15 cellular contexts compared by ENCODE assay signal in genomic region chr17:38796451-38796850, GRCh38. TPM values are rescaled to one million over a fixed set of nuclear protein-coding genes. Genes with fewer than 3 reads are reported as not detected.
DNase-seq lines count a peak whose midpoint lies in the region; ATAC-seq and TF ChIP-seq lines count a peak whose summit lies in the region.
"Had no signal": no experiment of that assay in that cellular context is flagged by ENCODE, and none has a peak within 500 bp of the region (broad histone marks: within the 10 kb centered on the region; RNA-seq: fewer than 3 reads in every experiment).

No MANE protein-coding gene starts in this region.

- H3K9me2 ChIP-seq in OCI-LY7 (ENCODE audit: insufficient read depth, low read length) = no peaks in the 10 kb centered on the region

- H3K4me1 Mint-ChIP-seq in CD4-positive, alpha-beta T cell (ENCODE audit: low read depth) = peaks cover 53% of the 10 kb centered on the region
- H3K4me1 Mint-ChIP-seq in naive thymus-derived CD4-positive, alpha-beta T cell = peaks cover 41 to 66% (median 55%) of the 10 kb centered on the region in 7 donors

- no peaks in the 10 kb centered on the region for H3K27me3 ChIP-seq in CD4-positive, alpha-beta T cell (ENCODE audit: control insufficient read depth, insufficient read depth, low read length)
- H3K27me3 ChIP-seq in naive thymus-derived CD4-positive, alpha-beta T cell (ENCODE audit: control insufficient read depth in 2 of 2, insufficient read depth in 2 of 2, low read length in 2 of 2) = no peaks in the 10 kb centered on the region
- H3K27me3 ChIP-seq: BE2C had no signal

- peak overlapping the region; percentile 98; the same call in 1 of the 2 replicates for H3K4me2 ChIP-seq in OCI-LY7 (ENCODE audit: low read length)

- H2AFZ ChIP-seq in OCI-LY7 (ENCODE audit: low read length) = no peak overlapping the region

- in situ Hi-C loops in G401 (cut with HindIII; ENCODE audit: low sequenced_read_pairs) = no loop called here

- no peak overlapping the region for H3K27ac ChIP-seq in CD4-positive, alpha-beta T cell (ENCODE audit: low read depth, low read length)
- no peak overlapping the region for H3K27ac ChIP-seq in OCI-LY7 (ENCODE audit: low read depth, low read length, poor library complexity, severe bottlenecking)
- H3K27ac ChIP-seq in naive thymus-derived CD4-positive, alpha-beta T cell (ENCODE audit: low read depth, low read length) = no peak overlapping the region
- H3K27ac ChIP-seq: SK-N-MC had no signal

- H3K36me3 ChIP-seq in OCI-LY7 (ENCODE audit: insufficient read depth, low read length) = peaks cover 24% of the 10 kb centered on the region
- H3K36me3 ChIP-seq in naive thymus-derived CD4-positive, alpha-beta T cell (ENCODE audit: control insufficient read depth in 2 of 3, insufficient read depth in 3 of 3, low read length in 3 of 3) = peaks cover 0 to 17% (median 0%) of the 10 kb centered on the region in 3 experiments

- H3K9me3 ChIP-seq in CD4-positive, alpha-beta T cell (ENCODE audit: control insufficient read depth, low read length) = no peaks in the 10 kb centered on the region
- no peaks in the 10 kb centered on the region for H3K9me3 ChIP-seq in OCI-LY7 (ENCODE audit: low read length)
- H3K9me3 ChIP-seq in naive thymus-derived CD4-positive, alpha-beta T cell (ENCODE audit: control insufficient read depth in 2 of 3, low read length in 3 of 3) = no peaks in the 10 kb centered on the region
- H3K9me3 ChIP-seq: BE2C, mucosa of descending colon had no signal

- peaks cover 56% of the 10 kb centered on the region for H3K36me3 Mint-ChIP-seq in CD4-positive, alpha-beta T cell (ENCODE audit: low read depth)
- peaks cover under 1 to 23% (median 5%) of the 10 kb centered on the region in 5 donors for H3K36me3 Mint-ChIP-seq in naive thymus-derived CD4-positive, alpha-beta T cell

- CTCF ChIA-PET in CD4-positive, alpha-beta T cell (lab: Charles Lee) = no interaction called here
- CTCF ChIA-PET in OCI-LY7 (lab: Charles Lee; ENCODE audit: unreplicated experiment) = no interaction called here
- CTCF ChIA-PET in naive thymus-derived CD4-positive, alpha-beta T cell (lab: Charles Lee) = no interaction called here

- peaks cover 21% of the 10 kb centered on the region for H3K4me1 ChIP-seq in OCI-LY7 (ENCODE audit: insufficient read depth, low read length, poor library complexity, severe bottlenecking)
- H3K4me1 ChIP-seq in naive thymus-derived CD4-positive, alpha-beta T cell (ENCODE audit: control insufficient read depth in 2 of 2, insufficient read depth in 2 of 2, low read length in 2 of 2) = peaks cover 15 to 21% of the 10 kb centered on the region in 2 donors

- no peaks in the 10 kb centered on the region for H3K9me3 Mint-ChIP-seq in CD4-positive, alpha-beta T cell
- H3K9me3 Mint-ChIP-seq in naive thymus-derived CD4-positive, alpha-beta T cell = no peaks in the 10 kb centered on the region

- no peaks in the 10 kb centered on the region for H3K27me3 Mint-ChIP-seq in CD4-positive, alpha-beta T cell
- no peaks in the 10 kb centered on the region for H3K27me3 Mint-ChIP-seq in naive thymus-derived CD4-positive, alpha-beta T cell

- peak overlapping the region; percentile 1 for H3K27ac Mint-ChIP-seq in CD4-positive, alpha-beta T cell
- peak overlapping the region in 4 of 9 donors; percentile 5 to 94 (median 37) for H3K27ac Mint-ChIP-seq in naive thymus-derived CD4-positive, alpha-beta T cell

- peak overlapping the region; percentile 92 for H3K4me3 Mint-ChIP-seq in CD4-positive, alpha-beta T cell
- H3K4me3 Mint-ChIP-seq in naive thymus-derived CD4-positive, alpha-beta T cell = peak overlapping the region in 8 of 10 donors; percentile 54 to 100 (median 94)

- POLR2A ChIA-PET in CD4-positive, alpha-beta T cell (lab: Charles Lee) = no interaction called here
- POLR2A ChIA-PET in OCI-LY7 (lab: Charles Lee) = no interaction called here
- POLR2A ChIA-PET in naive thymus-derived CD4-positive, alpha-beta T cell (lab: Charles Lee) = no interaction called here

- TF ChIP-seq CTCF in CD4-positive, alpha-beta T cell (IDR thresholded peaks at IDR 0.05) = no peak
- no peak for TF ChIP-seq CTCF in OCI-LY7 (conservative IDR thresholded peaks at IDR 0.05; ENCODE audit: low read length)

- H3K4me3 ChIP-seq in OCI-LY7 (ENCODE audit: low read depth, low read length, poor library complexity, severe bottlenecking) = no peak overlapping the region
- no peak overlapping the region for H3K4me3 ChIP-seq in naive thymus-derived CD4-positive, alpha-beta T cell (ENCODE audit: low read length)
- H3K4me3 ChIP-seq: mucosa of descending colon had no signal

- no TSS peak for BruUV-seq in OCI-LY7 (replicated peaks; lab: Mats Ljungman, UMichigan)

- H4K20me1 ChIP-seq in OCI-LY7 (ENCODE audit: insufficient read depth, low read length) = no peaks in the 10 kb centered on the region

- ATAC-seq in CD4-positive, alpha-beta T cell (ENCODE audit: poor library complexity) = no peak
- ATAC-seq in naive thymus-derived CD4-positive, alpha-beta T cell = no peak
- no peak for ATAC-seq in activated CD4-positive, CD25-positive, alpha-beta regulatory T cell treated with anti-CD3 and anti-CD28 coated beads, Interleukin-2, amount 50 U/mL, for 24 hours
- ATAC-seq: mucosa of descending colon had no signal

- intact Hi-C loops in CD4-positive, alpha-beta T cell (cut with DNase I, micrococcal nuclease) = no loop called here
- intact Hi-C loops in OCI-LY7 (cut with micrococcal nuclease; ENCODE audit: unreplicated experiment) = no loop called here
- intact Hi-C loops in naive thymus-derived CD4-positive, alpha-beta T cell (cut with micrococcal nuclease) = no loop called here

- DNase-seq in CD4-positive, alpha-beta T cell = no peak
- DNase-seq in OCI-LY7 (ENCODE audit: low spot score) = no peak
- DNase-seq in naive thymus-derived CD4-positive, alpha-beta T cell = no peak
- DNase-seq in CD1c-positive myeloid dendritic cell (ENCODE audit: extremely low spot score) = no peak
- DNase-seq in G401 (ENCODE audit: low spot score) = no peak
- DNase-seq: BE2C; cortex of kidney; DMS79 treated with DMSO at 0.1 percent for 48 hours; hypothalamus; mucosa of descending colon; NCI-H187 treated with DMSO at 0.1 percent for 48 hours; NCI-H446 treated with DMSO at 0.1 percent for 48 hours; stimulated activated CD4-positive, alpha-beta T cell treated with anti-CD3 and anti-CD28 coated beads, Interleukin-15, amount 100 ng/mL, for 24 hours had no signal

- H3K79me2 ChIP-seq in OCI-LY7 (ENCODE audit: insufficient read depth, low read depth, low read length) = peaks cover 42% of the 10 kb centered on the region

RNA-seq across cellular contexts. Expression of gene PIP4K2B, which starts 2.9 kb away (rescaled TPM):
- 10 to 100 TPM; 17.0 to 17.2 TPM for total RNA-seq in CD4-positive, alpha-beta T cell
- total RNA-seq in OCI-LY7 (2014; rRNA removed; shearing (Covaris generic)) = 23.6 and 33.0 TPM in 2 replicates
- 37.8 and 38.6 TPM in 2 replicates for total RNA-seq in OCI-LY7 (2022)
- total RNA-seq in naive thymus-derived CD4-positive, alpha-beta T cell = 10 to 100 TPM; 32.4 to 67.9 (median 49.1) TPM
- polyA plus RNA-seq in naive thymus-derived CD4-positive, alpha-beta T cell = 10 to 100 TPM; 17.5 to 18.6 TPM
- total RNA-seq in G401 (2014; rRNA removed; shearing (Covaris generic)) = 46.2 and 49.8 TPM in 2 replicates

RNA-seq across cellular contexts. Expression of gene CWC25, which starts 28.7 kb away (rescaled TPM):
- total RNA-seq in CD4-positive, alpha-beta T cell = 10 to 100 TPM; 63.0 to 63.3 TPM
- total RNA-seq in OCI-LY7 (2014; rRNA removed; shearing (Covaris generic)) = 22.2 and 25.4 TPM in 2 replicates
- total RNA-seq in OCI-LY7 (2022) = 26.8 and 30.8 TPM in 2 replicates
- 10 to 100 TPM; 33.0 to 69.5 (median 53.4) TPM for total RNA-seq in naive thymus-derived CD4-positive, alpha-beta T cell
- polyA plus RNA-seq in naive thymus-derived CD4-positive, alpha-beta T cell = 1 to 10 TPM; 5.0 to 8.5 TPM
- total RNA-seq in G401 (2014; rRNA removed; shearing (Covaris generic)) = 11.2 and 19.9 TPM in 2 replicates

RNA-seq across cellular contexts. Expression of gene PSMB3, which starts 43.9 kb away (rescaled TPM):
- 10 to 100 TPM; 46.6 to 55.0 TPM for total RNA-seq in CD4-positive, alpha-beta T cell
- total RNA-seq in OCI-LY7 (2014; rRNA removed; shearing (Covaris generic)) = 290 and 348 TPM in 2 replicates
- total RNA-seq in OCI-LY7 (2022) = 231 and 246 TPM in 2 replicates
- 100 to 1,000 TPM in 2 of 5 experiments, 10 to 100 TPM in 3; 60.8 to 287 (median 92.1) TPM for total RNA-seq in naive thymus-derived CD4-positive, alpha-beta T cell
- 100 to 1,000 TPM; 382 to 410 TPM for polyA plus RNA-seq in naive thymus-derived CD4-positive, alpha-beta T cell
- total RNA-seq in G401 (2014; rRNA removed; shearing (Covaris generic)) = 277 and 414 TPM in 2 replicates

RNA-seq across cellular contexts. Expression of gene PCGF2, which starts 48.3 kb away (rescaled TPM):
- not detected for total RNA-seq in CD4-positive, alpha-beta T cell
- total RNA-seq in OCI-LY7 (2014; rRNA removed; shearing (Covaris generic)) = 8.9 and 12.8 TPM in 2 replicates
- 40.0 and 47.3 TPM in 2 replicates for total RNA-seq in OCI-LY7 (2022)
- total RNA-seq in naive thymus-derived CD4-positive, alpha-beta T cell = 1 to 10 TPM in 1 of 5 experiments, under 1 TPM in 1, not detected in 3; 0.34 to 2.7 TPM
- under 1 TPM in 1 of 2 donors, not detected in 1; 0.09 TPM for polyA plus RNA-seq in naive thymus-derived CD4-positive, alpha-beta T cell
- total RNA-seq in G401 (2014; rRNA removed; shearing (Covaris generic)) = 5.5 and 12.5 TPM in 2 replicates

RNA-seq across cellular contexts. Expression of gene RPL23, which starts 57.1 kb away (rescaled TPM):
- 1,000 to 10,000 TPM; 2,293 to 2,296 TPM for total RNA-seq in CD4-positive, alpha-beta T cell
- total RNA-seq in OCI-LY7 (2014; rRNA removed; shearing (Covaris generic)) = 1,289 and 1,881 TPM in 2 replicates
- 1,611 and 1,766 TPM in 2 replicates for total RNA-seq in OCI-LY7 (2022)
- 1,000 to 10,000 TPM; 1,312 to 2,438 (median 1,877) TPM for total RNA-seq in naive thymus-derived CD4-positive, alpha-beta T cell
- 1,000 to 10,000 TPM; 1,326 to 1,996 TPM for polyA plus RNA-seq in naive thymus-derived CD4-positive, alpha-beta T cell
- total RNA-seq in G401 (2014; rRNA removed; shearing (Covaris generic)) = 1,883 and 2,158 TPM in 2 replicates
